15 cellular contexts compared by ENCODE assay signal in the genomic region with DNA sequence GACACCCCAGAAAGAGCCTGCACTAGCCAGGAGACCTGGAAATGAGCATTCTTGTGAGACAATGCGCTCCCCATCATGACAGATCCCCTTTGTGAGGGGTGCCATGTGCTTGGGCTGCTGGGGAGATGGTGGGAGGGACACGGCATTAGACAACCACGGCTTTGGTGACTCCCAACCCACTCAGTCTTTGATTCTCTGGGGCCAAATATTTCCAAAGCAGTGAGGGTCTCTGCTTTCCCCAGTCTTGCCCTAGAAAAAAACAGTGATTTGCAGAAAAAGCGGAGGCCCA. TPM values are rescaled to one million over a fixed set of nuclear protein-coding genes. Genes with fewer than 3 reads are reported as not detected.
A peak's percentile ranks its signal among the peaks of the same experiment; 100 is the strongest.
DNase-seq lines count a peak whose midpoint lies in the region; ATAC-seq and TF ChIP-seq lines count a peak whose summit lies in the region.
"Had no signal": no experiment of that assay in that cellular context is flagged by ENCODE, and none has a peak within 500 bp of the region (broad histone marks: within the 10 kb centered on the region; RNA-seq: fewer than 3 reads in every experiment).

No MANE protein-coding gene starts in this region.

- TF ChIP-seq CTCF in GM12865 (IDR thresholded peaks at IDR 0.05; ENCODE audit: insufficient read depth, low read depth, low read length, missing control alignments) (no peak), SU-DHL-6 (IDR thresholded peaks at IDR 0.05; ENCODE audit: insufficient read depth, low read length, poor library complexity, severe bottlenecking) (no peak), transverse colon (IDR thresholded peaks at IDR 0.05) (no peak)

- H3K9me3 ChIP-seq in SU-DHL-6 (ENCODE audit: insufficient read depth, low read length) (no peaks in the 10 kb centered on the region), iPS-20b (ENCODE audit: insufficient read depth, low read depth, low read length) (no peaks in the 10 kb centered on the region), transverse colon (no peaks in the 10 kb centered on the region)
- H3K9me3 ChIP-seq: gastrocnemius medialis, vagina had no signal

- intact Hi-C loops in transverse colon (cut with DNase I; ENCODE audit: low total_unique reads) = no loop called here

- in situ Hi-C loops in transverse colon (cut with MboI; ENCODE audit: low pct_ligation_motif_present in 1 of 4, low pct_unique_long_range_greater_than_20kb in 1 of 4, low sequenced_read_pairs in 3 of 4) = no loop called here

- no peaks in the 10 kb centered on the region for H3K27me3 ChIP-seq in SU-DHL-6 (ENCODE audit: low read length)
- no peaks in the 10 kb centered on the region for H3K27me3 ChIP-seq in iPS-20b (ENCODE audit: insufficient read depth, low read length)
- peaks cover 5% of the 10 kb centered on the region for H3K27me3 ChIP-seq in transverse colon
- H3K27me3 ChIP-seq: gastrocnemius medialis, vagina had no signal

- no peak for TF ChIP-seq POLR2A in transverse colon (IDR thresholded peaks at IDR 0.05)

- H3K36me3 ChIP-seq in SU-DHL-6 (ENCODE audit: low read length) = no peaks in the 10 kb centered on the region
- H3K36me3 ChIP-seq in iPS-20b (ENCODE audit: insufficient read depth, low read depth, low read length) = no peaks in the 10 kb centered on the region
- H3K36me3 ChIP-seq in transverse colon = no peaks in the 10 kb centered on the region
- H3K36me3 ChIP-seq: gastrocnemius medialis, vagina had no signal

- H4K20me1 ChIP-seq in SU-DHL-6 (ENCODE audit: low read depth, low read length) = no peaks in the 10 kb centered on the region

- peaks cover 65% of the 10 kb centered on the region for H3F3A ChIP-seq in SU-DHL-6 (ENCODE audit: insufficient read depth)

- H3K9me2 ChIP-seq in SU-DHL-6 (replicated peaks; ENCODE audit: insufficient read depth, low read length) = no peaks in the 10 kb centered on the region

- 88% methylated on average over 4 of the region's 4 CpGs; no CpG with 5 or more reads in 1 of the 2 donors for WGBS in transverse colon (ENCODE audit: low coverage in 1 of 2), 2 donors

- H3K4me1 ChIP-seq in iPS-20b (ENCODE audit: insufficient read depth, low read length) = peaks cover 49% of the 10 kb centered on the region
- peaks cover 27 to 85% (median 60%) of the 10 kb centered on the region in 4 donors for H3K4me1 ChIP-seq in transverse colon

- H3K4me2 ChIP-seq in SU-DHL-6 (ENCODE audit: low read depth, low read length, poor library complexity, severe bottlenecking) = peak overlapping the region; percentile 85

- ATAC-seq in HG02981 (IDR thresholded peaks at IDR 0.05; ENCODE audit: unreplicated experiment) = no peak
- ATAC-seq: gastrocnemius medialis had no signal

- peak overlapping the region; percentile 94 for H3K27ac ChIP-seq in SU-DHL-6 (ENCODE audit: low read depth, low read length)
- peak overlapping the region; percentile 24 for H3K27ac ChIP-seq in iPS-20b (ENCODE audit: low read length)
- H3K27ac ChIP-seq in transverse colon = peak overlapping the region in 1 of 4 donors; percentile 78
- H3K27ac ChIP-seq: HL-60, vagina had no signal

- no peak for TF ChIP-seq EP300 in transverse colon (IDR thresholded peaks at IDR 0.05; ENCODE audit: low read depth)

- DNase-seq in GM12865 (ENCODE audit: low read depth) (no peak), pons (ENCODE audit: low spot score) (peak; percentile 78), NCI-H510A (lab: John Stamatoyannopoulos, UW) (no peak), transverse colon (no peak)
- no peak for DNase-seq in stimulated activated CD4-positive, alpha-beta T cell treated with anti-CD3 and anti-CD28 coated beads, Interleukin-4, amount 100 ng/mL, for 4 hours
- DNase-seq: cerebellar nuclear complex, gastrocnemius medialis, immature natural killer cell, NCI-H1105 treated with DMSO at 0.1 percent for 48 hours, SIG-M5 had no signal

- peaks cover 26% of the 10 kb centered on the region for H3K79me2 ChIP-seq in SU-DHL-6 (ENCODE audit: insufficient read depth, low read length)

- no peak overlapping the region for H2AFZ ChIP-seq in SU-DHL-6 (ENCODE audit: low read depth, low read length, severe bottlenecking)

- H3K9ac ChIP-seq in SU-DHL-6 (ENCODE audit: low read length) (peak overlapping the region; percentile 63), iPS-20b (ENCODE audit: low read depth, low read length) (peak overlapping the region; percentile 60; the same call in 1 of the 2 replicates)

- peak overlapping the region; percentile 48 for H3K4me3 ChIP-seq in GM12865 (ENCODE audit: low read depth, low read length)
- H3K4me3 ChIP-seq in SU-DHL-6 (ENCODE audit: insufficient read depth, low read length, poor library complexity, severe bottlenecking) = peak overlapping the region; percentile 50
- H3K4me3 ChIP-seq in iPS-20b (ENCODE audit: low read length) = peak overlapping the region; percentile 56; the same call in 1 of the 2 replicates
- no peak overlapping the region for H3K4me3 ChIP-seq in transverse colon
- H3K4me3 ChIP-seq: gastrocnemius medialis, vagina had no signal

RNA-seq across cellular contexts. Expression of a gene that starts 10.2 kb away (rescaled TPM):
- total RNA-seq in transverse colon = 10 to 100 TPM; 12.2 to 29.1 (median 17.0) TPM

RNA-seq across cellular contexts. Expression of a gene that starts 38.3 kb away (rescaled TPM):
- 10 to 100 TPM; 16.0 to 24.1 (median 19.7) TPM for total RNA-seq in transverse colon

Comparison
In these comparisons a context has a peak if more than half of its experiments do, and no peak if none do; other contexts are left out.
1. H3K4me3 ChIP-seq: peak in GM12865 (single experiment), SU-DHL-6 (single experiment) and iPS-20b (single experiment); none in transverse colon (0 of 4).